ENCODE assay signal across 8 cellular contexts in genomic region chr21:36557316-36557715, GRCh38.
"Had no signal": no experiment of that assay in that cellular context is flagged by ENCODE, and none has a peak within 500 bp of the region (broad histone marks: within the 10 kb centered on the region; RNA-seq: fewer than 3 reads in every experiment).

No MANE protein-coding gene starts in this region.

- H3K36me3 Mint-ChIP-seq: IgD-negative memory B cell had no signal

- ATAC-seq: GM23338, HepG2 had no signal

- H3K4me2 ChIP-seq: GM23338 had no signal

- H3K4me1 Mint-ChIP-seq: GM23338, IgD-negative memory B cell had no signal

- DNase-seq: H9, HCEC 1CT had no signal

- H3K27ac Mint-ChIP-seq: GM23338, H9, IgD-negative memory B cell had no signal

- H3K9me3 Mint-ChIP-seq: GM23338, H9 had no signal

- H3K27ac ChIP-seq: HL-60 had no signal

- FAIRE-seq: H1, H54, HepG2 had no signal

- H3K4me3 ChIP-seq: GM23338 had no signal

- H3K4me3 Mint-ChIP-seq: GM23338, H9, IgD-negative memory B cell had no signal

- H2AFZ ChIP-seq: GM23338 had no signal
